8 cellular contexts compared by ENCODE assay signal in the genomic region with DNA sequence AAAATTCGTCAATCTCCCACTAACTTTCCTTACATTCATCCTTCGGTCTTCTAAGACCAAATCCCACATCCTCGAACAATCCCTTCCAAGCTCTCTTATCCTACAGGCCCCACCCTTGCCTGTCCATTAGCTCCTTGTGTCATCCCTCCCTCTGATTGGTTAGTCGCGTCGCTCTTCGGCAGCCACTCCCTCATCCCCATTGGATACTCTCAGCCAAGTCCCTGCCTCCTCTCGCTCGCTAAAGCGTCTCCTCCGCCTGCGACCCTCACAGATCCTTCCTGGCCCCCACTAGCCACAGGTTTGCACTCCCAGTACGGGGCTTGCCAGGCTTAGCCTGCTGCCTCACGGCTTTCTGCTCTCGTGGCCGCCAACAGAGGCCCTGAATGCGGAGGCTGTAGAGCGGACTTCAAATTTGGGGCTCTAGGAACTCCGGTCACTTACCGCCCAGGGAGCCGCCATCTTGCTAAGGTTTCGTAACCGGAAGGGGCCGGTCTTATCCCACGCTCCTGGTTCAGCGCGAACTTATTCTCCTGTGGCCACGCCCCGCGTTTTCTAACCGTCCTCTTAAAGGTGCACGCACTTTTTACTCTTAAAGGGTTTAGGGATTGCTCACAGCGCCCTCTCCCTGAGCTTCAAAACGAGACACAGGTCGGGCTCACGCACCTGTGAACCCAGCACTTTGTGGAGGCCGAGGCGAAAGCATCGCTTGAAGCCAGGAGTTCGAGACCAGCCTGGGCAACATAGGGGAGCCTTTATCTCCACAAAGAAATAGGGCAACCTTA. TPM values are rescaled to one million over a fixed set of nuclear protein-coding genes. Genes with fewer than 3 reads are reported as not detected.
DNase-seq lines count a peak whose midpoint lies in the region; ATAC-seq and TF ChIP-seq lines count a peak whose summit lies in the region.

A gene (minus strand): TSS at position 472 of the 782 bp plus-strand sequence. CDS start 13 bp downstream, at position 459.

- ATAC-seq in HG03432 (IDR thresholded peaks at IDR 0.05; ENCODE audit: unreplicated experiment): peak; percentile 89

- H3K9me3 ChIP-seq in BE2C: no peaks in the 10 kb centered on the region

- H3K4me3 ChIP-seq in BE2C (ENCODE audit: low read depth, low read length): peak within 1 kb of the TSS; percentile 94

- DNase-seq in BE2C (peak; percentile 96), NCI-H460 (ENCODE audit: extremely low read depth, low read depth) (peak; percentile 96), kidney glomerular epithelial cell (lab: John Stamatoyannopoulos, UW) (peak; percentile 97)
- DNase-seq in activated CD4-positive, CD25-positive, alpha-beta regulatory T cell treated with anti-CD3 and anti-CD28 coated beads, Interleukin-2, amount 50 U/mL, for 72 hours: peak; percentile 89
- DNase-seq in stimulated activated CD4-positive, alpha-beta T cell treated with anti-CD3 and anti-CD28 coated beads, Interleukin-1b, Interleukin-23, amount 100 ng/mL, for 1 hour (ENCODE audit: low read depth in 2 of 2): peak; percentile 79 to 81

- peaks cover 7% of the 10 kb centered on the region for H3K36me3 ChIP-seq in BE2C

- peaks cover 7% of the 10 kb centered on the region; the same call in 1 of the 2 replicates for H3K27me3 ChIP-seq in BE2C

- no peaks in the 10 kb centered on the region for H3K4me1 ChIP-seq in BE2C

- peak within 1 kb of the TSS; percentile 95 for H3K27ac ChIP-seq in cingulate gyrus (ENCODE audit: low read depth, low read length)

- peak; percentile 83 for TF ChIP-seq POLR2A in GM19099 (IDR thresholded peaks at IDR 0.05; ENCODE audit: extremely low read depth, insufficient read length, low read depth)

- peak; percentile 57 for TF ChIP-seq CTCF in BE2C (IDR thresholded peaks at IDR 0.05; ENCODE audit: low read depth, low read length)

RNA-seq across cellular contexts. Expression of the gene that starts here (rescaled TPM):
- 144 TPM for polyA plus RNA-seq in BE2C (2012; ENCODE audit: insufficient read depth, insufficient read length, low read depth)
- total RNA-seq in NCI-H460 (2014; rRNA removed; shearing (Covaris generic)): 27.5 and 30.9 TPM in 2 replicates
- 49.3 and 62.5 TPM in 2 replicates for polyA plus RNA-seq in NCI-H460 (2014; cell fraction: nucleus; rRNA removed)

Comparison
In these comparisons a context has a peak if more than half of its experiments do, and no peak if none do; other contexts are left out.
1. Peak in every context shown above with its lines: DNase-seq, ATAC-seq, H3K4me3 ChIP-seq and H3K27ac ChIP-seq.